In genomic region chr2:216603884-216604245, GRCh38 we compare ENCODE assay signal across 14 cellular contexts. TPM values are rescaled to one million over a fixed set of nuclear protein-coding genes. Genes with fewer than 3 reads are reported as not detected.
A peak's percentile ranks its signal among the peaks of the same experiment; 100 is the strongest.
DNase-seq lines count a peak whose midpoint lies in the region; ATAC-seq, FAIRE-seq and TF ChIP-seq lines count a peak whose summit lies in the region.
"Had no signal": no experiment of that assay in that cellular context is flagged by ENCODE, and none has a peak within 500 bp of the region (broad histone marks: within the 10 kb centered on the region; RNA-seq: fewer than 3 reads in every experiment).

No MANE protein-coding gene starts in this region.

- WGBS in A549 (ENCODE audit: missing lambda C conversion rate), result 79% methylated on average over 3 of the region's 3 CpGs
- 95% methylated on average over 3 of the region's 3 CpGs for WGBS in mesenchymal stem cell

- DNase-seq in A549 (ENCODE audit: low read depth in 1 of 2, low spot score in 1 of 2) (no peak), GM12892 (ENCODE audit: insufficient read length) (no peak), nephron progenitor cell (no peak), mesenchymal stem cell (no peak)
- DNase-seq in activated CD8-positive, alpha-beta T cell treated with anti-CD3 and anti-CD28 coated beads for 36 hours, result no peak
- DNase-seq in activated naive CD4-positive, alpha-beta T cell treated with anti-CD3 and anti-CD28 coated beads, Interleukin-2, amount 50 U/mL, for 72 hours (ENCODE audit: low spot score in 2 of 2), result no peak
- DNase-seq: Caco-2, NCI-H1417 treated with DMSO at 0.1 percent for 48 hours, NCI-H2029, NCI-H2171, OCI-M1 had no signal

- H3K4me3 ChIP-seq in A549 (no peak overlapping the region), mesenchymal stem cell (ENCODE audit: insufficient read depth in 1 of 2, low read depth in 1 of 2, low read length in 2 of 2) (no peak overlapping the region)
- H3K4me3 ChIP-seq: SJCRH30 had no signal

- H2BK12ac ChIP-seq in mesenchymal stem cell (ENCODE audit: low read length in 2 of 2), result no peak overlapping the region

- TF ChIP-seq RAD21 in A549 (conservative IDR thresholded peaks at IDR 0.05 in 1 of 2, IDR thresholded peaks at IDR 0.05 in 1 of 2), result no peak

- no peak overlapping the region for H3K18ac ChIP-seq in mesenchymal stem cell (ENCODE audit: low read depth in 1 of 2, low read length in 2 of 2)

- no peak overlapping the region for H2BK5ac ChIP-seq in mesenchymal stem cell (ENCODE audit: low read depth, low read length, poor library complexity, severe bottlenecking)

- H3K9me3 ChIP-seq in A549 (no peaks in the 10 kb centered on the region), mesenchymal stem cell (ENCODE audit: control insufficient read depth, low read length) (no peaks in the 10 kb centered on the region)
- H3K9me3 ChIP-seq: Caco-2, SJCRH30 had no signal

- TF ChIP-seq CTCF in A549 (IDR thresholded peaks at IDR 0.05) (no peak), nephron progenitor cell (IDR thresholded peaks at IDR 0.05) (no peak)
- no peak for TF ChIP-seq CTCF in activated CD8-positive, alpha-beta T cell treated with anti-CD3 and anti-CD28 coated beads for 36 hours (IDR thresholded peaks at IDR 0.05)

- intact Hi-C loops in activated CD8-positive, alpha-beta T cell treated with anti-CD3 and anti-CD28 coated beads for 36 hours (cut with micrococcal nuclease), result no loop called here

- no peak for ATAC-seq in A549
- ATAC-seq in activated CD8-positive, alpha-beta T cell treated with anti-CD3 and anti-CD28 coated beads for 36 hours, result no peak
- ATAC-seq in HG03175 (IDR thresholded peaks at IDR 0.05; ENCODE audit: unreplicated experiment), result no peak
- no peak for ATAC-seq in activated naive CD4-positive, alpha-beta T cell treated with anti-CD3 and anti-CD28 coated beads, Interleukin-2, amount 50 U/mL, for 72 hours
- ATAC-seq: HCT116 had no signal

- peaks cover 3% of the 10 kb centered on the region for H3K27me3 Mint-ChIP-seq in activated CD8-positive, alpha-beta T cell treated with anti-CD3 and anti-CD28 coated beads for 36 hours
- H3K27me3 Mint-ChIP-seq in nephron progenitor cell (ENCODE audit: low read depth, poor library complexity), result peaks cover 9% of the 10 kb centered on the region

- TF ChIP-seq EP300 in A549 (IDR thresholded peaks at IDR 0.05), result no peak

- FAIRE-seq in A549 (lab: Jason Lieb, UNC), result no peak
- FAIRE-seq in GM12892 (lab: Jason Lieb, UNC), result peak; percentile 5

- no peak overlapping the region for H4K91ac ChIP-seq in mesenchymal stem cell (ENCODE audit: low read length)

- peak overlapping the region; percentile 22 for H3K27ac Mint-ChIP-seq in activated CD8-positive, alpha-beta T cell treated with anti-CD3 and anti-CD28 coated beads for 36 hours
- H3K27ac Mint-ChIP-seq in nephron progenitor cell, result peak overlapping the region; percentile 7
- no peak overlapping the region for H3K27ac Mint-ChIP-seq in activated naive CD4-positive, alpha-beta T cell treated with anti-CD3 and anti-CD28 coated beads, Interleukin-2, amount 50 U/mL, for 72 hours

- H4K8ac ChIP-seq in mesenchymal stem cell (ENCODE audit: low read length), result no peak overlapping the region

- no peak overlapping the region for H3K4ac ChIP-seq in mesenchymal stem cell (ENCODE audit: low read depth in 1 of 2, low read length in 2 of 2)

- H3K36me3 Mint-ChIP-seq in activated CD8-positive, alpha-beta T cell treated with anti-CD3 and anti-CD28 coated beads for 36 hours (ENCODE audit: low read depth), result peaks cover 4% of the 10 kb centered on the region
- H3K36me3 Mint-ChIP-seq in nephron progenitor cell (ENCODE audit: low read depth), result peaks cover 7% of the 10 kb centered on the region
- peaks cover 0 to 20% of the 10 kb centered on the region in 2 donors for H3K36me3 Mint-ChIP-seq in activated naive CD4-positive, alpha-beta T cell treated with anti-CD3 and anti-CD28 coated beads, Interleukin-2, amount 50 U/mL, for 72 hours

- H2BK120ac ChIP-seq in mesenchymal stem cell (ENCODE audit: low read depth, low read length), result no peak overlapping the region

- TF ChIP-seq POLR2A in A549 (IDR thresholded peaks at IDR 0.05; ENCODE audit: low read length) (no peak), GM12892 (IDR thresholded peaks at IDR 0.05; ENCODE audit: low read depth, low read length) (no peak)

- CTCF ChIA-PET in A549 (lab: Yijun Ruan, JAX), result no interaction called here
- CTCF ChIA-PET in activated CD8-positive, alpha-beta T cell treated with anti-CD3 and anti-CD28 coated beads for 36 hours (lab: Charles Lee), result interaction anchor here (1.2 to 1.8 kb wide), 3 partner anchors 18 to 84 kb away, joined by 4 to 5 read pairs (median 4); no protein-coding TSS in a partner anchor

- H3K4me2 ChIP-seq in A549, result peak overlapping the region; percentile 10; the same call in 1 of the 3 replicates
- H3K4me2 ChIP-seq in mesenchymal stem cell (ENCODE audit: low read length, poor library complexity, severe bottlenecking), result no peak overlapping the region

- no peak overlapping the region for H2AK5ac ChIP-seq in mesenchymal stem cell (ENCODE audit: low read length, severe bottlenecking)

- H3K4me1 Mint-ChIP-seq in activated CD8-positive, alpha-beta T cell treated with anti-CD3 and anti-CD28 coated beads for 36 hours (ENCODE audit: low read depth), result peaks cover 27% of the 10 kb centered on the region
- H3K4me1 Mint-ChIP-seq in nephron progenitor cell, result peaks cover 77% of the 10 kb centered on the region

- H2AFZ ChIP-seq in mesenchymal stem cell (ENCODE audit: low read depth, low read length), result no peak overlapping the region

- H3K9ac ChIP-seq in mesenchymal stem cell (ENCODE audit: low read length), result no peak overlapping the region

- POLR2A ChIA-PET in A549 (lab: Yijun Ruan, JAX), result no interaction called here
- POLR2A ChIA-PET in activated CD8-positive, alpha-beta T cell treated with anti-CD3 and anti-CD28 coated beads for 36 hours (lab: Charles Lee), result no interaction called here

- no peak overlapping the region for H2BK15ac ChIP-seq in mesenchymal stem cell (ENCODE audit: low read depth, poor library complexity, severe bottlenecking)

- H3K4me1 ChIP-seq in A549 (0 out of 3 replicates have a peak, but pooled peaks cover 7% of the 10 kb centered on the region), mesenchymal stem cell (ENCODE audit: control insufficient read depth, insufficient read depth, low read depth, low read length) (peaks cover 6% of the 10 kb centered on the region)
- H3K4me1 ChIP-seq: Caco-2 had no signal

- no peak overlapping the region for H3K14ac ChIP-seq in mesenchymal stem cell (ENCODE audit: low read length in 2 of 2)

- no peaks in the 10 kb centered on the region for H3K36me3 ChIP-seq in mesenchymal stem cell (ENCODE audit: control insufficient read depth in 1 of 2, insufficient read depth in 2 of 2, low read depth in 1 of 2, low read length in 2 of 2)
- H3K36me3 ChIP-seq: SJCRH30 had no signal

- H3K79me1 ChIP-seq in mesenchymal stem cell (replicated peaks; ENCODE audit: low read length, poor library complexity, severe bottlenecking), result no peaks in the 10 kb centered on the region

- H3K9me3 Mint-ChIP-seq in activated CD8-positive, alpha-beta T cell treated with anti-CD3 and anti-CD28 coated beads for 36 hours, result no peaks in the 10 kb centered on the region
- H3K9me3 Mint-ChIP-seq in nephron progenitor cell, result peaks cover 8% of the 10 kb centered on the region
- H3K9me3 Mint-ChIP-seq in activated naive CD4-positive, alpha-beta T cell treated with anti-CD3 and anti-CD28 coated beads, Interleukin-2, amount 50 U/mL, for 72 hours, result peaks cover 0 to 10% of the 10 kb centered on the region in 2 donors

- H3K27ac ChIP-seq in A549 (no peak overlapping the region), mesenchymal stem cell (ENCODE audit: low read length, poor library complexity, severe bottlenecking) (no peak overlapping the region)
- H3K27ac ChIP-seq: SJCRH30 had no signal

- peaks cover 45 to 76% of the 10 kb centered on the region in 2 experiments for H3K27me3 ChIP-seq in mesenchymal stem cell (ENCODE audit: control insufficient read depth in 1 of 2, insufficient read depth in 1 of 2, low read length in 2 of 2)
- H3K27me3 ChIP-seq: SJCRH30 had no signal

- no peak overlapping the region for H3K4me3 Mint-ChIP-seq in activated CD8-positive, alpha-beta T cell treated with anti-CD3 and anti-CD28 coated beads for 36 hours
- peak overlapping the region; percentile 7 for H3K4me3 Mint-ChIP-seq in nephron progenitor cell

- H3K23ac ChIP-seq in mesenchymal stem cell (ENCODE audit: low read length in 2 of 2), result no peak overlapping the region

TF ChIP-seq in A549, 52 proteins besides CTCF, POLR2A, EP300 and RAD21:
- TF ChIP-seq EHMT2 (IDR thresholded peaks at IDR 0.05; ENCODE audit: low read depth) (no peak), TP53 (CRISPR knock-in tag; IDR thresholded peaks at IDR 0.05) (no peak), CBX2 (IDR thresholded peaks at IDR 0.05; ENCODE audit: borderline replicate concordance, low read depth) (no peak), CHD4 (IDR thresholded peaks at IDR 0.05; ENCODE audit: borderline replicate concordance) (no peak), ZFP36 (IDR thresholded peaks at IDR 0.05; ENCODE audit: borderline replicate concordance, partially characterized antibody) (no peak), SREBF2 (IDR thresholded peaks at IDR 0.05) (no peak), HES2 (IDR thresholded peaks at IDR 0.05) (no peak)

RNA-seq across cellular contexts. Expression of gene IGFBP2, which starts 29.4 kb away (rescaled TPM):
- 34.9 and 36.1 TPM in 2 replicates for polyA plus RNA-seq in A549 (2011; rRNA removed)
- 69.5 and 87.5 TPM in 2 replicates for polyA plus RNA-seq in A549 (2012; cell fraction: cytosol; rRNA removed)
- 93.1 and 114 TPM in 2 replicates for polyA plus RNA-seq in A549 (2012; cell fraction: nucleus; rRNA removed)
- 21.1 to 27.0 TPM (median 26.1 TPM) in 3 replicates for polyA plus RNA-seq in A549 (2017; fragmentation: RNase III; extraction: RNeasy Plus Mini Kit Qiagen cat#74134 plus additional on column Dnase treatment)
- polyA minus RNA-seq in A549 (2011; rRNA and poly(A)+ RNA removed), result 37.5 and 38.6 TPM in 2 replicates
- polyA plus RNA-seq in GM12892 (2012; ENCODE audit: missing spikeins), result 1.5 TPM
- total RNA-seq in activated CD8-positive, alpha-beta T cell treated with anti-CD3 and anti-CD28 coated beads for 36 hours, result 100 to 1,000 TPM; 123 to 124 TPM
- polyA plus RNA-seq in mesenchymal stem cell (2013, experiment 1 of 2), result 285 TPM
- 282 TPM for polyA plus RNA-seq in mesenchymal stem cell (2013, experiment 2 of 2)
- total RNA-seq in activated naive CD4-positive, alpha-beta T cell treated with anti-CD3 and anti-CD28 coated beads, Interleukin-2, amount 50 U/mL, for 72 hours, result 10 to 100 TPM in 1 of 2 donors, under 1 TPM in 1; 0.14 to 11.6 TPM

Comparison
In these comparisons a context has a peak if more than half of its experiments do, and no peak if none do; other contexts are left out.
1. H3K27ac Mint-ChIP-seq: peak in activated CD8-positive, alpha-beta T cell treated with anti-CD3 and anti-CD28 coated beads for 36 hours (single experiment) and nephron progenitor cell (single experiment); none in activated naive CD4-positive, alpha-beta T cell treated with anti-CD3 and anti-CD28 coated beads, Interleukin-2, amount 50 U/mL, for 72 hours (0 of 2).
2. RNA of gene IGFBP2, which starts 29.4 kb away (total RNA-seq): 123 to 124 TPM in activated CD8-positive, alpha-beta T cell treated with anti-CD3 and anti-CD28 coated beads for 36 hours; 0.14 to 11.6 TPM in activated naive CD4-positive, alpha-beta T cell treated with anti-CD3 and anti-CD28 coated beads, Interleukin-2, amount 50 U/mL, for 72 hours; every median in the first group is over 4 times any median in the second.